1 cellular context compared by ENCODE assay signal in genomic region chrX:49079489-49080428, GRCh38.
TF ChIP-seq lines count a peak whose summit lies in the region.

WDR45 (minus strand) TSS chrX:49079887; CDS start chrX:49078095, 1,792 bp downstream.

TF ChIP-seq in SK-N-SH, 30 proteins besides CTCF, POLR2A, EP300 and RAD21 (continued from another document):
- TF ChIP-seq, protein P1, sequence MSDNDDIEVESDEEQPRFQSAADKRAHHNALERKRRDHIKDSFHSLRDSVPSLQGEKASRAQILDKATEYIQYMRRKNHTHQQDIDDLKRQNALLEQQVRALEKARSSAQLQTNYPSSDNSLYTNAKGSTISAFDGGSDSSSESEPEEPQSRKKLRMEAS (IDR thresholded peaks at IDR 0.05; ENCODE audit: low read depth) = peak; percentile 71
- TF ChIP-seq RXRA (IDR thresholded peaks at IDR 0.05; ENCODE audit: borderline replicate concordance, low read depth) (no peak), JUND (IDR thresholded peaks at IDR 0.05) (peak; percentile 70), FOXM1 (IDR thresholded peaks at IDR 0.05; ENCODE audit: low read depth) (no peak), PBX3 (IDR thresholded peaks at IDR 0.05) (peak; percentile 40; the same call in 1 of the 2 replicates), FOXJ3 (CRISPR knock-in tag; IDR thresholded peaks at IDR 0.05) (0 out of 2 replicates have a peak, but pooled peaks have one; percentile 27), POLR2AphosphoS5 (IDR thresholded peaks at IDR 0.05; ENCODE audit: low read depth, low read length) (peak; percentile 52; the same call in 1 of the 2 replicates), YY1 (IDR thresholded peaks at IDR 0.05; ENCODE audit: low read depth) (no peak), GATA2 (CRISPR knock-in tag; IDR thresholded peaks at IDR 0.05) (no peak), RFX5 (IDR thresholded peaks at IDR 0.05; ENCODE audit: low read length) (no peak), EZH2phosphoT487 (IDR thresholded peaks at IDR 0.05; ENCODE audit: borderline replicate concordance, low read depth) (no peak), ELF1 (IDR thresholded peaks at IDR 0.05) (peak; percentile 65; the same call in 1 of the 2 replicates), SIN3A (IDR thresholded peaks at IDR 0.05; ENCODE audit: borderline replicate concordance, low read depth, low read length) (peak; percentile 84), MXI1 (IDR thresholded peaks at IDR 0.05; ENCODE audit: low read depth, low read length) (no peak)
- TF ChIP-seq, protein P2, sequence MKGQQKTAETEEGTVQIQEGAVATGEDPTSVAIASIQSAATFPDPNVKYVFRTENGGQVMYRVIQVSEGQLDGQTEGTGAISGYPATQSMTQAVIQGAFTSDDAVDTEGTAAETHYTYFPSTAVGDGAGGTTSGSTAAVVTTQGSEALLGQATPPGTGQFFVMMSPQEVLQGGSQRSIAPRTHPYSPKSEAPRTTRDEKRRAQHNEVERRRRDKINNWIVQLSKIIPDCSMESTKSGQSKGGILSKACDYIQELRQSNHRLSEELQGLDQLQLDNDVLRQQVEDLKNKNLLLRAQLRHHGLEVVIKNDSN (IDR thresholded peaks at IDR 0.05; ENCODE audit: borderline replicate concordance, low read depth) = no peak
- TF ChIP-seq, protein P3, sequence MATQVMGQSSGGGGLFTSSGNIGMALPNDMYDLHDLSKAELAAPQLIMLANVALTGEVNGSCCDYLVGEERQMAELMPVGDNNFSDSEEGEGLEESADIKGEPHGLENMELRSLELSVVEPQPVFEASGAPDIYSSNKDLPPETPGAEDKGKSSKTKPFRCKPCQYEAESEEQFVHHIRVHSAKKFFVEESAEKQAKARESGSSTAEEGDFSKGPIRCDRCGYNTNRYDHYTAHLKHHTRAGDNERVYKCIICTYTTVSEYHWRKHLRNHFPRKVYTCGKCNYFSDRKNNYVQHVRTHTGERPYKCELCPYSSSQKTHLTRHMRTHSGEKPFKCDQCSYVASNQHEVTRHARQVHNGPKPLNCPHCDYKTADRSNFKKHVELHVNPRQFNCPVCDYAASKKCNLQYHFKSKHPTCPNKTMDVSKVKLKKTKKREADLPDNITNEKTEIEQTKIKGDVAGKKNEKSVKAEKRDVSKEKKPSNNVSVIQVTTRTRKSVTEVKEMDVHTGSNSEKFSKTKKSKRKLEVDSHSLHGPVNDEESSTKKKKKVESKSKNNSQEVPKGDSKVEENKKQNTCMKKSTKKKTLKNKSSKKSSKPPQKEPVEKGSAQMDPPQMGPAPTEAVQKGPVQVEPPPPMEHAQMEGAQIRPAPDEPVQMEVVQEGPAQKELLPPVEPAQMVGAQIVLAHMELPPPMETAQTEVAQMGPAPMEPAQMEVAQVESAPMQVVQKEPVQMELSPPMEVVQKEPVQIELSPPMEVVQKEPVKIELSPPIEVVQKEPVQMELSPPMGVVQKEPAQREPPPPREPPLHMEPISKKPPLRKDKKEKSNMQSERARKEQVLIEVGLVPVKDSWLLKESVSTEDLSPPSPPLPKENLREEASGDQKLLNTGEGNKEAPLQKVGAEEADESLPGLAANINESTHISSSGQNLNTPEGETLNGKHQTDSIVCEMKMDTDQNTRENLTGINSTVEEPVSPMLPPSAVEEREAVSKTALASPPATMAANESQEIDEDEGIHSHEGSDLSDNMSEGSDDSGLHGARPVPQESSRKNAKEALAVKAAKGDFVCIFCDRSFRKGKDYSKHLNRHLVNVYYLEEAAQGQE (IDR thresholded peaks at IDR 0.05; ENCODE audit: low read depth, low read length) = peak; percentile 65; the same call in 1 of the 2 replicates
